1 cellular context compared by ENCODE assay signal in genomic region chr6:43608310-43608763, GRCh38.
TF ChIP-seq lines count a peak whose summit lies in the region.

No MANE protein-coding gene starts in this region.

TF ChIP-seq in K562, 482 proteins besides CTCF, POLR2A, EP300 and RAD21 (continued from another document):
- TF ChIP-seq, protein P1, sequence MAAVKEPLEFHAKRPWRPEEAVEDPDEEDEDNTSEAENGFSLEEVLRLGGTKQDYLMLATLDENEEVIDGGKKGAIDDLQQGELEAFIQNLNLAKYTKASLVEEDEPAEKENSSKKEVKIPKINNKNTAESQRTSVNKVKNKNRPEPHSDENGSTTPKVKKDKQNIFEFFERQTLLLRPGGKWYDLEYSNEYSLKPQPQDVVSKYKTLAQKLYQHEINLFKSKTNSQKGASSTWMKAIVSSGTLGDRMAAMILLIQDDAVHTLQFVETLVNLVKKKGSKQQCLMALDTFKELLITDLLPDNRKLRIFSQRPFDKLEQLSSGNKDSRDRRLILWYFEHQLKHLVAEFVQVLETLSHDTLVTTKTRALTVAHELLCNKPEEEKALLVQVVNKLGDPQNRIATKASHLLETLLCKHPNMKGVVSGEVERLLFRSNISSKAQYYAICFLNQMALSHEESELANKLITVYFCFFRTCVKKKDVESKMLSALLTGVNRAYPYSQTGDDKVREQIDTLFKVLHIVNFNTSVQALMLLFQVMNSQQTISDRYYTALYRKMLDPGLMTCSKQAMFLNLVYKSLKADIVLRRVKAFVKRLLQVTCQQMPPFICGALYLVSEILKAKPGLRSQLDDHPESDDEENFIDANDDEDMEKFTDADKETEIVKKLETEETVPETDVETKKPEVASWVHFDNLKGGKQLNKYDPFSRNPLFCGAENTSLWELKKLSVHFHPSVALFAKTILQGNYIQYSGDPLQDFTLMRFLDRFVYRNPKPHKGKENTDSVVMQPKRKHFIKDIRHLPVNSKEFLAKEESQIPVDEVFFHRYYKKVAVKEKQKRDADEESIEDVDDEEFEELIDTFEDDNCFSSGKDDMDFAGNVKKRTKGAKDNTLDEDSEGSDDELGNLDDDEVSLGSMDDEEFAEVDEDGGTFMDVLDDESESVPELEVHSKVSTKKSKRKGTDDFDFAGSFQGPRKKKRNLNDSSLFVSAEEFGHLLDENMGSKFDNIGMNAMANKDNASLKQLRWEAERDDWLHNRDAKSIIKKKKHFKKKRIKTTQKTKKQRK (IDR thresholded peaks at IDR 0.05; ENCODE audit: borderline replicate concordance, low read depth, low read length): no peak
- TF ChIP-seq NFIC (IDR thresholded peaks at IDR 0.05) (peak; percentile 18; the same call in 1 of the 2 replicates), ZNF589 (CRISPR knock-in tag; IDR thresholded peaks at IDR 0.05; ENCODE audit: low read depth) (no peak), FOXM1 (IDR thresholded peaks at IDR 0.05; ENCODE audit: low read depth) (no peak), FOXM1 (CRISPR knock-in tag; IDR thresholded peaks at IDR 0.05; ENCODE audit: low read depth) (no peak), SP1 (CRISPR knock-in tag; IDR thresholded peaks at IDR 0.05) (peak; percentile 60; the same call in 1 of the 2 replicates), KDM4B (IDR thresholded peaks at IDR 0.05; ENCODE audit: borderline replicate concordance in 2 of 2, low read depth in 1 of 2) (no peak), CHAMP1 (IDR thresholded peaks at IDR 0.05) (0 out of 2 replicates have a peak, but pooled peaks have one; percentile 16), BRD9 (IDR thresholded peaks at IDR 0.05; ENCODE audit: low read depth, partially characterized antibody) (peak; percentile 81), MAZ (CRISPR knock-in tag; conservative IDR thresholded peaks at IDR 0.05 in 1 of 2, IDR thresholded peaks at IDR 0.05 in 1 of 2) (peak in 1 of 2 experiments; percentile 7; a peak in 1 of 4 replicates), SP2 (IDR thresholded peaks at IDR 0.05; ENCODE audit: extremely low read depth, low read depth, low read length, poor library complexity, severe bottlenecking) (no peak), FOXK2 (conservative IDR thresholded peaks at IDR 0.05 in 1 of 2, IDR thresholded peaks at IDR 0.05 in 1 of 2; ENCODE audit: low read depth in 2 of 2) (0 out of 4 replicates have a peak, but pooled peaks of 1 of the 2 experiments have one; percentile 23), PKNOX1 (IDR thresholded peaks at IDR 0.05) (no peak), XRCC5 (IDR thresholded peaks at IDR 0.05; ENCODE audit: low read depth, low read length) (peak; percentile 82), FOSL1 (tag; conservative IDR thresholded peaks at IDR 0.05) (peak; percentile 3; the same call in 1 of the 2 replicates), HNRNPH1 (optimal IDR thresholded peaks at IDR 0.05; ENCODE audit: low read depth, low read length) (no peak), ZNF384 (IDR thresholded peaks at IDR 0.05; ENCODE audit: low read depth, low read length) (peak; percentile 92), CTBP1 (IDR thresholded peaks at IDR 0.05; ENCODE audit: borderline replicate concordance) (peak; percentile 41; the same call in 1 of the 2 replicates), ZFP36 (IDR thresholded peaks at IDR 0.05; ENCODE audit: low read depth, low read length, partially characterized antibody) (peak; percentile 24), RFX5 (IDR thresholded peaks at IDR 0.05; ENCODE audit: low read depth, low read length) (no peak), RNF2 (IDR thresholded peaks at IDR 0.05) (no peak), PREB (CRISPR knock-in tag; IDR thresholded peaks at IDR 0.05) (0 out of 2 replicates have a peak, but pooled peaks have one; percentile 65), MCM2 (IDR thresholded peaks at IDR 0.05; ENCODE audit: low read depth) (no peak), DEAF1 (CRISPR knock-in tag; IDR thresholded peaks at IDR 0.05) (0 out of 2 replicates have a peak, but pooled peaks have one; percentile 30), IFI16 (CRISPR knock-in tag; IDR thresholded peaks at IDR 0.05) (no peak), PCBP1 (IDR thresholded peaks at IDR 0.05; ENCODE audit: low read depth, low read length, poor library complexity, severe bottlenecking) (no peak), IRF2 (CRISPR knock-in tag; IDR thresholded peaks at IDR 0.05) (no peak), ESRRA (IDR thresholded peaks at IDR 0.05; ENCODE audit: borderline replicate concordance, low read depth) (0 out of 2 replicates have a peak, but pooled peaks have one; percentile 11), HLTF (IDR thresholded peaks at IDR 0.05) (no peak), HEY1 (CRISPR knock-in tag; IDR thresholded peaks at IDR 0.05; ENCODE audit: borderline replicate concordance) (no peak), RCOR1 (IDR thresholded peaks at IDR 0.05; ENCODE audit: borderline replicate concordance in 1 of 2, low read depth in 2 of 2, low read length in 2 of 2) (0 out of 4 replicates have a peak, but pooled peaks of 1 of the 2 experiments have one; percentile 48), ATF4 (CRISPR knock-in tag; IDR thresholded peaks at IDR 0.05) (0 out of 2 replicates have a peak, but pooled peaks have one; percentile 2), KAT7 (CRISPR knock-in tag; IDR thresholded peaks at IDR 0.05; ENCODE audit: borderline replicate concordance) (0 out of 2 replicates have a peak, but pooled peaks have one; percentile 54), ARNT (IDR thresholded peaks at IDR 0.05) (0 out of 4 replicates have a peak, but pooled peaks of 1 of the 2 experiments have one; percentile 38), ZNF253 (CRISPR knock-in tag; conservative IDR thresholded peaks at IDR 0.05) (no peak)
- TF ChIP-seq, protein P2, sequence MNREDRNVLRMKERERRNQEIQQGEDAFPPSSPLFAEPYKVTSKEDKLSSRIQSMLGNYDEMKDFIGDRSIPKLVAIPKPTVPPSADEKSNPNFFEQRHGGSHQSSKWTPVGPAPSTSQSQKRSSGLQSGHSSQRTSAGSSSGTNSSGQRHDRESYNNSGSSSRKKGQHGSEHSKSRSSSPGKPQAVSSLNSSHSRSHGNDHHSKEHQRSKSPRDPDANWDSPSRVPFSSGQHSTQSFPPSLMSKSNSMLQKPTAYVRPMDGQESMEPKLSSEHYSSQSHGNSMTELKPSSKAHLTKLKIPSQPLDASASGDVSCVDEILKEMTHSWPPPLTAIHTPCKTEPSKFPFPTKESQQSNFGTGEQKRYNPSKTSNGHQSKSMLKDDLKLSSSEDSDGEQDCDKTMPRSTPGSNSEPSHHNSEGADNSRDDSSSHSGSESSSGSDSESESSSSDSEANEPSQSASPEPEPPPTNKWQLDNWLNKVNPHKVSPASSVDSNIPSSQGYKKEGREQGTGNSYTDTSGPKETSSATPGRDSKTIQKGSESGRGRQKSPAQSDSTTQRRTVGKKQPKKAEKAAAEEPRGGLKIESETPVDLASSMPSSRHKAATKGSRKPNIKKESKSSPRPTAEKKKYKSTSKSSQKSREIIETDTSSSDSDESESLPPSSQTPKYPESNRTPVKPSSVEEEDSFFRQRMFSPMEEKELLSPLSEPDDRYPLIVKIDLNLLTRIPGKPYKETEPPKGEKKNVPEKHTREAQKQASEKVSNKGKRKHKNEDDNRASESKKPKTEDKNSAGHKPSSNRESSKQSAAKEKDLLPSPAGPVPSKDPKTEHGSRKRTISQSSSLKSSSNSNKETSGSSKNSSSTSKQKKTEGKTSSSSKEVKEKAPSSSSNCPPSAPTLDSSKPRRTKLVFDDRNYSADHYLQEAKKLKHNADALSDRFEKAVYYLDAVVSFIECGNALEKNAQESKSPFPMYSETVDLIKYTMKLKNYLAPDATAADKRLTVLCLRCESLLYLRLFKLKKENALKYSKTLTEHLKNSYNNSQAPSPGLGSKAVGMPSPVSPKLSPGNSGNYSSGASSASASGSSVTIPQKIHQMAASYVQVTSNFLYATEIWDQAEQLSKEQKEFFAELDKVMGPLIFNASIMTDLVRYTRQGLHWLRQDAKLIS (CRISPR knock-in tag; IDR thresholded peaks at IDR 0.05): 0 out of 2 replicates have a peak, but pooled peaks have one; percentile 47
- TF ChIP-seq, protein P3, sequence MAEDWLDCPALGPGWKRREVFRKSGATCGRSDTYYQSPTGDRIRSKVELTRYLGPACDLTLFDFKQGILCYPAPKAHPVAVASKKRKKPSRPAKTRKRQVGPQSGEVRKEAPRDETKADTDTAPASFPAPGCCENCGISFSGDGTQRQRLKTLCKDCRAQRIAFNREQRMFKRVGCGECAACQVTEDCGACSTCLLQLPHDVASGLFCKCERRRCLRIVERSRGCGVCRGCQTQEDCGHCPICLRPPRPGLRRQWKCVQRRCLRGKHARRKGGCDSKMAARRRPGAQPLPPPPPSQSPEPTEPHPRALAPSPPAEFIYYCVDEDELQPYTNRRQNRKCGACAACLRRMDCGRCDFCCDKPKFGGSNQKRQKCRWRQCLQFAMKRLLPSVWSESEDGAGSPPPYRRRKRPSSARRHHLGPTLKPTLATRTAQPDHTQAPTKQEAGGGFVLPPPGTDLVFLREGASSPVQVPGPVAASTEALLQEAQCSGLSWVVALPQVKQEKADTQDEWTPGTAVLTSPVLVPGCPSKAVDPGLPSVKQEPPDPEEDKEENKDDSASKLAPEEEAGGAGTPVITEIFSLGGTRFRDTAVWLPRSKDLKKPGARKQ (CRISPR knock-in tag; IDR thresholded peaks at IDR 0.05): peak; percentile 27; the same call in 1 of the 2 replicates
- TF ChIP-seq, protein P4, sequence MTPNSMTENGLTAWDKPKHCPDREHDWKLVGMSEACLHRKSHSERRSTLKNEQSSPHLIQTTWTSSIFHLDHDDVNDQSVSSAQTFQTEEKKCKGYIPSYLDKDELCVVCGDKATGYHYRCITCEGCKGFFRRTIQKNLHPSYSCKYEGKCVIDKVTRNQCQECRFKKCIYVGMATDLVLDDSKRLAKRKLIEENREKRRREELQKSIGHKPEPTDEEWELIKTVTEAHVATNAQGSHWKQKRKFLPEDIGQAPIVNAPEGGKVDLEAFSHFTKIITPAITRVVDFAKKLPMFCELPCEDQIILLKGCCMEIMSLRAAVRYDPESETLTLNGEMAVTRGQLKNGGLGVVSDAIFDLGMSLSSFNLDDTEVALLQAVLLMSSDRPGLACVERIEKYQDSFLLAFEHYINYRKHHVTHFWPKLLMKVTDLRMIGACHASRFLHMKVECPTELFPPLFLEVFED (CRISPR knock-in tag; conservative IDR thresholded peaks at IDR 0.05): 0 out of 2 replicates have a peak, but pooled peaks have one; percentile 14
- TF ChIP-seq, protein P5, sequence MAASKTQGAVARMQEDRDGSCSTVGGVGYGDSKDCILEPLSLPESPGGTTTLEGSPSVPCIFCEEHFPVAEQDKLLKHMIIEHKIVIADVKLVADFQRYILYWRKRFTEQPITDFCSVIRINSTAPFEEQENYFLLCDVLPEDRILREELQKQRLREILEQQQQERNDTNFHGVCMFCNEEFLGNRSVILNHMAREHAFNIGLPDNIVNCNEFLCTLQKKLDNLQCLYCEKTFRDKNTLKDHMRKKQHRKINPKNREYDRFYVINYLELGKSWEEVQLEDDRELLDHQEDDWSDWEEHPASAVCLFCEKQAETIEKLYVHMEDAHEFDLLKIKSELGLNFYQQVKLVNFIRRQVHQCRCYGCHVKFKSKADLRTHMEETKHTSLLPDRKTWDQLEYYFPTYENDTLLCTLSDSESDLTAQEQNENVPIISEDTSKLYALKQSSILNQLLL (CRISPR knock-in tag; IDR thresholded peaks at IDR 0.05; ENCODE audit: borderline replicate concordance): no peak
